In genomic region chr2:35114765-35115164, GRCh38 we compare ENCODE assay signal across 15 cellular contexts.
DNase-seq lines count a peak whose midpoint lies in the region; ATAC-seq and FAIRE-seq lines count a peak whose summit lies in the region.
"Had no signal": no experiment of that assay in that cellular context is flagged by ENCODE, and none has a peak within 500 bp of the region (broad histone marks: within the 10 kb centered on the region; RNA-seq: fewer than 3 reads in every experiment).

No MANE protein-coding gene starts in this region.

- no CpG with 5 or more reads among the region's 2 CpGs for WGBS in iPS DF 6.9 (ENCODE audit: insufficient coverage, insufficient read length)
- WGBS in GM23248 (ENCODE audit: low coverage in 1 of 2, low lambda C conversion rate in 2 of 2, missing lambda C conversion rate in 2 of 2), 2 experiments = 10 to 11% methylated on average over 2 of the region's 2 CpGs

- H3K36me3 ChIP-seq in iPS DF 6.9 (ENCODE audit: control insufficient read depth, insufficient read depth, low read length) = no peaks in the 10 kb centered on the region
- H3K36me3 ChIP-seq in GM23248 (ENCODE audit: low read depth) = no peaks in the 10 kb centered on the region
- H3K36me3 ChIP-seq: cardiac muscle cell had no signal

- no peaks in the 10 kb centered on the region for H3K9me2 ChIP-seq in GM23248 (ENCODE audit: insufficient read depth)

- H3K4me1 ChIP-seq in iPS DF 6.9 (ENCODE audit: control insufficient read depth, insufficient read depth, low read length) (no peaks in the 10 kb centered on the region), GM23248 (ENCODE audit: insufficient read depth) (no peaks in the 10 kb centered on the region)

- no peaks in the 10 kb centered on the region for H4K20me1 ChIP-seq in GM23248 (ENCODE audit: insufficient read depth)

- H3K4me2 ChIP-seq in GM23248 (ENCODE audit: unreplicated experiment) = no peak overlapping the region

- no peaks in the 10 kb centered on the region for H3K4me1 Mint-ChIP-seq in activated T-cell treated with anti-CD3 and anti-CD28 coated beads, Interleukin-2, amount 50 U/mL, for 4 hours (ENCODE audit: low read depth)

- H3K79me2 ChIP-seq in GM23248 (ENCODE audit: insufficient read depth) = no peaks in the 10 kb centered on the region

- H3K27me3 ChIP-seq in iPS DF 6.9 (ENCODE audit: control insufficient read depth, insufficient read depth, low read length) = no peaks in the 10 kb centered on the region
- H3K27me3 ChIP-seq in GM23248 (replicated peaks; ENCODE audit: insufficient read depth) = no peaks in the 10 kb centered on the region
- H3K27me3 ChIP-seq: cardiac muscle cell had no signal

- H3K4me3 Mint-ChIP-seq in activated T-cell treated with anti-CD3 and anti-CD28 coated beads, Interleukin-2, amount 50 U/mL, for 4 hours = no peak overlapping the region
- H3K4me3 Mint-ChIP-seq: activated CD8-positive, alpha-beta T cell treated with anti-CD3 and anti-CD28 coated beads for 36 hours had no signal

- no peak overlapping the region for H3K9ac ChIP-seq in GM23248

- in situ Hi-C loops in SK-MEL-5 (cut with HindIII; ENCODE audit: low pct_unique_long_range_greater_than_20kb, low sequenced_read_pairs) (no loop called here), GM23248 (cut with MboI) (no loop called here)

- H3F3A ChIP-seq in GM23248 (ENCODE audit: insufficient read depth) = no peaks in the 10 kb centered on the region

- no peak for ATAC-seq in activated T-cell treated with anti-CD3 and anti-CD28 coated beads, Interleukin-2, amount 50 U/mL, for 4 hours
- ATAC-seq: activated CD8-positive, alpha-beta T cell treated with anti-CD3 and anti-CD28 coated beads for 36 hours; sciatic nerve had no signal

- no peak overlapping the region for H3K27ac ChIP-seq in iPS DF 6.9 (ENCODE audit: low read length)
- H3K27ac ChIP-seq in GM23248 = no peak overlapping the region
- H3K27ac ChIP-seq: cardiac muscle cell had no signal

- H3K9me3 ChIP-seq in iPS DF 6.9 (ENCODE audit: control insufficient read depth, insufficient read depth, low read length) = no peaks in the 10 kb centered on the region
- H3K9me3 ChIP-seq in GM23248 (ENCODE audit: low read depth) = no peaks in the 10 kb centered on the region

- no peak overlapping the region for H2AFZ ChIP-seq in GM23248

- no peaks in the 10 kb centered on the region for H3K27me3 Mint-ChIP-seq in activated T-cell treated with anti-CD3 and anti-CD28 coated beads, Interleukin-2, amount 50 U/mL, for 4 hours (ENCODE audit: low read depth)
- H3K27me3 Mint-ChIP-seq: activated CD8-positive, alpha-beta T cell treated with anti-CD3 and anti-CD28 coated beads for 36 hours had no signal

- no peaks in the 10 kb centered on the region for H3K36me3 Mint-ChIP-seq in activated T-cell treated with anti-CD3 and anti-CD28 coated beads, Interleukin-2, amount 50 U/mL, for 4 hours (ENCODE audit: insufficient read depth)

- H3K9me3 Mint-ChIP-seq in activated T-cell treated with anti-CD3 and anti-CD28 coated beads, Interleukin-2, amount 50 U/mL, for 4 hours = peaks cover 17% of the 10 kb centered on the region

- DNase-seq in DMS53 (lab: John Stamatoyannopoulos, UW) = peak; percentile 67
- DNase-seq in HTR-8/SVneo (ENCODE audit: insufficient read length, low spot score) = peak; percentile 3
- DNase-seq in SK-MEL-5 (ENCODE audit: low read depth, low spot score) = peak; percentile 65
- DNase-seq in iPS DF 6.9 (ENCODE audit: low read depth, low spot score) = peak; percentile 55
- no peak for DNase-seq in cerebellum (ENCODE audit: low spot score)
- no peak for DNase-seq in activated T-cell treated with anti-CD3 and anti-CD28 coated beads, Interleukin-2, amount 50 U/mL, for 4 hours
- no peak for DNase-seq in GM23248
- DNase-seq in NCI-H1930 (lab: John Stamatoyannopoulos, UW) = no peak
- DNase-seq: activated CD8-positive, alpha-beta T cell treated with anti-CD3 and anti-CD28 coated beads for 36 hours; activated naive CD4-positive, alpha-beta T cell; erythroblast; NCI-H1417; T-helper 2 cell had no signal

- FAIRE-seq in HTR-8/SVneo (lab: Jason Lieb, UNC) = no peak

- H3K4me3 ChIP-seq in iPS DF 6.9 (ENCODE audit: low read length) (no peak overlapping the region), GM23248 (no peak overlapping the region)
- H3K4me3 ChIP-seq: cardiac muscle cell had no signal

Comparison
In these comparisons a context has a peak if more than half of its experiments do, and no peak if none do; other contexts are left out.
1. DNase-seq: peak in DMS53 (single experiment), HTR-8/SVneo (single experiment), SK-MEL-5 (single experiment) and iPS DF 6.9 (single experiment); none in cerebellum (single experiment), activated T-cell treated with anti-CD3 and anti-CD28 coated beads, Interleukin-2, amount 50 U/mL, for 4 hours (single experiment), GM23248 (single experiment) and NCI-H1930 (0 of 2).